8 cellular contexts compared by ENCODE assay signal in genomic region chr1:160261878-160262794, GRCh38. TPM values are rescaled to one million over a fixed set of nuclear protein-coding genes. Genes with fewer than 3 reads are reported as not detected.
A peak's percentile ranks its signal among the peaks of the same experiment; 100 is the strongest.
DNase-seq lines count a peak whose midpoint lies in the region; ATAC-seq lines count a peak whose summit lies in the region.

Gene DCAF8, minus strand, starts transcription at chr1:160262549. Its CDS starts 18,541 bp downstream, at chr1:160244008.

- DNase-seq in NCI-H748 (lab: John Stamatoyannopoulos, UW; ENCODE audit: unreplicated experiment) (peak; percentile 98), dedifferentiated amniotic fluid mesenchymal stem cell (ENCODE audit: extremely low spot score) (peak; percentile 98), left lobe of liver (ENCODE audit: low spot score) (peak; percentile 99)
- DNase-seq in activated CD4-positive, alpha-beta T cell treated with anti-CD3 and anti-CD28 coated beads, Interleukin-2, amount 50 U/mL, for 1 hour, result peak; percentile 98
- peak; percentile 94 for DNase-seq in stimulated activated CD4-positive, alpha-beta T cell treated with anti-CD3 and anti-CD28 coated beads, Interleukin-2, amount 100 ng/mL, for 4 hours (ENCODE audit: low read depth)

- H4K20me1 ChIP-seq in BLaER1 treated with 17β-estradiol and CSF1 and Interleukin-3, amounts not matched to agents 10 nM and 100 nM, result peaks cover 0 to 20% (median 8%) of the 10 kb centered on the region in 11 experiments; a peak in 11 of 22 replicates

- H3K4me1 ChIP-seq in BLaER1 treated with 17β-estradiol and CSF1 and Interleukin-3, amounts not matched to agents 10 nM and 100 nM, result peaks cover 32 to 58% (median 45%) of the 10 kb centered on the region in 10 experiments

- peak within 1 kb of the TSS; percentile 95 to 100 (median 98) for H3K27ac ChIP-seq in BLaER1 treated with 17β-estradiol and CSF1 and Interleukin-3, amounts not matched to agents 10 nM and 100 nM

- H3K36me3 ChIP-seq in BLaER1 treated with 17β-estradiol and CSF1 and Interleukin-3, amounts not matched to agents 10 nM and 100 nM, result peaks cover 8 to 23% (median 18%) of the 10 kb centered on the region in 11 experiments; a peak in 13 of 22 replicates

- H3K4me3 ChIP-seq in BLaER1 treated with 17β-estradiol and CSF1 and Interleukin-3, amounts not matched to agents 10 nM and 100 nM, result peak within 1 kb of the TSS; percentile 82 to 97 (median 92)

- no peaks in the 10 kb centered on the region for H3K27me3 ChIP-seq in BLaER1 treated with 17β-estradiol and CSF1 and Interleukin-3, amounts not matched to agents 10 nM and 100 nM

- H3K4me2 ChIP-seq in BLaER1 treated with 17β-estradiol and CSF1 and Interleukin-3, amounts not matched to agents 10 nM and 100 nM, result peak within 1 kb of the TSS; percentile 83 to 96 (median 88)

- ATAC-seq in GM19351 (IDR thresholded peaks at IDR 0.05; ENCODE audit: unreplicated experiment) (peak; percentile 78), HG03521 (IDR thresholded peaks at IDR 0.05; ENCODE audit: unreplicated experiment) (peak; percentile 89), left lobe of liver (peak; percentile 89)

- H3K9me3 ChIP-seq in BLaER1 treated with 17β-estradiol and CSF1 and Interleukin-3, amounts not matched to agents 10 nM and 100 nM (replicated peaks in 1 of 11), result no peaks in the 10 kb centered on the region

- H3K9ac ChIP-seq in BLaER1 treated with 17β-estradiol and CSF1 and Interleukin-3, amounts not matched to agents 10 nM and 100 nM, result peak within 1 kb of the TSS; percentile 95 to 100 (median 98)

RNA-seq across cellular contexts. Expression of gene DCAF8, which starts in this region (rescaled TPM):
- total RNA-seq in left lobe of liver, result 127 TPM

Comparison
In these comparisons a context has a peak if more than half of its experiments do, and no peak if none do; other contexts are left out.
1. Peak in every context shown above with its lines: DNase-seq, ATAC-seq, H3K4me3 ChIP-seq and H3K27ac ChIP-seq.